ENCODE assay signal across 11 cellular contexts in the genomic region with DNA sequence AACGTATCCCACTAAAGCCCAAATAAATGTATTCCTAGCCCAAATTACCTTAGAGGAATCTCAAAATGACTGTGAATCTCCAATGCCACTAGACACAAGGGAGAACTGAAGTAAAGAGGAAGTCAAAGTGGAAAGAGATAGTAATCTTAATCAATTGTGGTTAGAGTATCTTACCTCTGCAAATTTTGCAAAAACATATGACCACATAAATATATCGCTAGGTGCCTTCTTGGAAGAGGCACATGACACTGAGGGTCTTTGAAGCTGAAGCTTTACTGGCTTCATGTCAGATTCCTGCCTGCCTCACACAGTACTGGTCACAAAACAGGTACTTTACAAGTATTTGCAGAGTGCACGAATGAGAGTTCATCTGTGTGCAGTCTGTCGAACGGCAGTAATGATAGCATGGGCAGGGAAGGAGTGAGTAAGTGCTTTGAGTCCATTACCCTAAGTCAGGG.
A peak's percentile ranks its signal among the peaks of the same experiment; 100 is the strongest.
DNase-seq lines count a peak whose midpoint lies in the region; ATAC-seq and TF ChIP-seq lines count a peak whose summit lies in the region.
"Had no signal": no experiment of that assay in that cellular context is flagged by ENCODE, and none has a peak within 500 bp of the region (broad histone marks: within the 10 kb centered on the region; RNA-seq: fewer than 3 reads in every experiment).

No MANE protein-coding gene starts in this region.

- H3K4me3 ChIP-seq in CD8-positive, alpha-beta T cell (ENCODE audit: low read depth, low read length), result peak overlapping the region; percentile 0
- H3K4me3 ChIP-seq: lower lobe of right lung had no signal

- peak overlapping the region; percentile 65 for H3K27ac Mint-ChIP-seq in CD8-positive, alpha-beta T cell
- H3K27ac Mint-ChIP-seq in activated naive CD8-positive, alpha-beta T cell, result peak overlapping the region; percentile 64
- H3K27ac Mint-ChIP-seq: IgD-negative memory B cell had no signal

- TF ChIP-seq CTCF in CD8-positive, alpha-beta T cell (IDR thresholded peaks at IDR 0.05), result no peak

- intact Hi-C loops in CD8-positive, alpha-beta T cell (cut with DNase I, micrococcal nuclease), result loop anchor here in 1 of 2 experiments (2.0 to 5.0 kb wide), 2 partner anchors 36 to 87 kb away; partner anchors contain the start of gene TLK1

- POLR2A ChIA-PET in CD8-positive, alpha-beta T cell (lab: Charles Lee), result interaction anchor here (0.9 to 1.8 kb wide), 3 partner anchors 9 to 89 kb away, joined by 3 to 5 read pairs (median 3); no protein-coding TSS in a partner anchor

- peak overlapping the region; percentile 58 for H3K4me3 Mint-ChIP-seq in CD8-positive, alpha-beta T cell
- peak overlapping the region; percentile 41 for H3K4me3 Mint-ChIP-seq in activated naive CD8-positive, alpha-beta T cell

- no peaks in the 10 kb centered on the region for H3K36me3 ChIP-seq in CD8-positive, alpha-beta T cell (ENCODE audit: insufficient read depth, low read length)
- H3K36me3 ChIP-seq: lower lobe of right lung had no signal

- H3K4me1 ChIP-seq in CD8-positive, alpha-beta T cell (ENCODE audit: insufficient read depth, low read length), result peaks cover 28% of the 10 kb centered on the region
- H3K4me1 ChIP-seq: lower lobe of right lung had no signal

- no peaks in the 10 kb centered on the region for H3K36me3 Mint-ChIP-seq in CD8-positive, alpha-beta T cell
- peaks cover 14% of the 10 kb centered on the region for H3K36me3 Mint-ChIP-seq in activated naive CD8-positive, alpha-beta T cell
- H3K36me3 Mint-ChIP-seq: IgD-negative memory B cell had no signal

- H3K4me1 Mint-ChIP-seq in CD8-positive, alpha-beta T cell (ENCODE audit: low read depth), result peaks cover 37% of the 10 kb centered on the region
- H3K4me1 Mint-ChIP-seq in activated naive CD8-positive, alpha-beta T cell (ENCODE audit: low read depth), result peaks cover 48% of the 10 kb centered on the region

- peaks cover 7% of the 10 kb centered on the region for H3K9me3 Mint-ChIP-seq in CD8-positive, alpha-beta T cell
- peaks cover 18% of the 10 kb centered on the region for H3K9me3 Mint-ChIP-seq in activated naive CD8-positive, alpha-beta T cell (ENCODE audit: low read depth)

- no peaks in the 10 kb centered on the region for H3K27me3 Mint-ChIP-seq in CD8-positive, alpha-beta T cell (ENCODE audit: low read depth)
- no peaks in the 10 kb centered on the region for H3K27me3 Mint-ChIP-seq in activated naive CD8-positive, alpha-beta T cell

- no peaks in the 10 kb centered on the region for H3K9me3 ChIP-seq in CD8-positive, alpha-beta T cell (ENCODE audit: low read length)

- no peak overlapping the region for H3K27ac ChIP-seq in CD8-positive, alpha-beta T cell (ENCODE audit: low read depth, low read length)
- H3K27ac ChIP-seq: lower lobe of right lung had no signal

- ATAC-seq in CD8-positive, alpha-beta T cell, result peak; percentile 93
- peak; percentile 66 for ATAC-seq in GM21423 (IDR thresholded peaks at IDR 0.05; ENCODE audit: unreplicated experiment)
- ATAC-seq: lower lobe of right lung had no signal

- CTCF ChIA-PET in CD8-positive, alpha-beta T cell (lab: Charles Lee), result interaction anchor here (1.0 to 2.4 kb wide), 3 partner anchors 13 to 18 kb away, joined by 3 to 6 read pairs (median 4); no protein-coding TSS in a partner anchor

- DNase-seq in CD8-positive, alpha-beta T cell, result peak in 5 of 7 experiments; percentile 4 to 52 (median 23)
- DNase-seq in NOMO-1 (lab: John Stamatoyannopoulos, UW; ENCODE audit: unreplicated experiment in 2 of 2) (peak; percentile 17 to 81), dedifferentiated amniotic fluid mesenchymal stem cell (ENCODE audit: extremely low spot score) (no peak), GOT3 (lab: John Stamatoyannopoulos, UW) (no peak), SW480 (ENCODE audit: low spot score) (no peak), NCI-H146 (lab: John Stamatoyannopoulos, UW) (no peak)
- DNase-seq: Calu3, lower lobe of right lung had no signal

- no peaks in the 10 kb centered on the region for H3K27me3 ChIP-seq in CD8-positive, alpha-beta T cell (ENCODE audit: insufficient read depth, low read length)

Comparison
In these comparisons a context has a peak if more than half of its experiments do, and no peak if none do; other contexts are left out.
1. DNase-seq: peak in CD8-positive, alpha-beta T cell (5 of 7) and NOMO-1 (2 of 2); none in dedifferentiated amniotic fluid mesenchymal stem cell (single experiment), GOT3 (single experiment), SW480 (single experiment) and NCI-H146 (single experiment).